In genomic region chr7:94655562-94655883, GRCh38 we compare ENCODE assay signal across 8 cellular contexts. TPM values are rescaled to one million over a fixed set of nuclear protein-coding genes. Genes with fewer than 3 reads are reported as not detected.
DNase-seq lines count a peak whose midpoint lies in the region; ATAC-seq and TF ChIP-seq lines count a peak whose summit lies in the region.

No MANE protein-coding gene starts in this region.

- H3K27ac ChIP-seq in gastroesophageal sphincter (peak overlapping the region; percentile 21 to 91 (median 87)), gastrocnemius medialis (peak overlapping the region; percentile 12 to 62 (median 54))

- TF ChIP-seq POLR2A in gastroesophageal sphincter (IDR thresholded peaks at IDR 0.05) (no peak), gastrocnemius medialis (IDR thresholded peaks at IDR 0.05) (no peak)

- intact Hi-C loops in gastrocnemius medialis (cut with DNase I; ENCODE audit: low total_unique reads): loop anchor here (5.0 to 10.0 kb wide), 3 partner anchors 42 to 221 kb away; no protein-coding TSS in a partner anchor
- intact Hi-C loops in sciatic nerve (cut with DNase I): no loop called here

- H3K27me3 Mint-ChIP-seq in T-helper 17 cell: peaks cover 28% of the 10 kb centered on the region

- DNase-seq in GM12865 (ENCODE audit: low read depth) (no peak), T-helper 17 cell (no peak), gastrocnemius medialis (no peak), putamen (ENCODE audit: low spot score) (no peak), sciatic nerve (ENCODE audit: low spot score) (no peak), left lobe of liver (ENCODE audit: low spot score) (no peak)
- no peak for DNase-seq in effector CD4-positive, alpha-beta T cell

- H3K27me3 ChIP-seq in gastroesophageal sphincter: no peaks in the 10 kb centered on the region
- peaks cover 30 to 43% (median 39%) of the 10 kb centered on the region in 3 donors for H3K27me3 ChIP-seq in gastrocnemius medialis

- peak overlapping the region; percentile 55 for H3K4me3 ChIP-seq in GM12865 (ENCODE audit: low read depth, low read length)
- H3K4me3 ChIP-seq in gastroesophageal sphincter: peak overlapping the region; percentile 54 to 78
- peak overlapping the region; percentile 49 to 61 (median 51) for H3K4me3 ChIP-seq in gastrocnemius medialis

- no peak for ATAC-seq in T-helper 17 cell
- no peak for ATAC-seq in gastroesophageal sphincter
- ATAC-seq in gastrocnemius medialis: no peak
- no peak for ATAC-seq in sciatic nerve
- ATAC-seq in left lobe of liver: no peak

- WGBS in gastroesophageal sphincter (ENCODE audit: low coverage in 1 of 2), 2 donors: 0% methylated on average over 5 to 15 of the region's 19 CpGs

- H3K4me1 Mint-ChIP-seq in T-helper 17 cell: peaks cover 14% of the 10 kb centered on the region

- TF ChIP-seq CTCF in GM12865 (IDR thresholded peaks at IDR 0.05; ENCODE audit: insufficient read depth, low read depth, low read length, missing control alignments) (no peak), gastroesophageal sphincter (IDR thresholded peaks at IDR 0.05) (no peak), gastrocnemius medialis (IDR thresholded peaks at IDR 0.05 in 4 of 5, conservative IDR thresholded peaks at IDR 0.05 in 1 of 5) (no peak)

- peak overlapping the region; percentile 79 for H3K4me3 Mint-ChIP-seq in T-helper 17 cell

- H3K4me1 ChIP-seq in gastroesophageal sphincter: peaks cover 0 to 42% (median 0%) of the 10 kb centered on the region in 3 donors
- H3K4me1 ChIP-seq in gastrocnemius medialis: peaks cover 15 to 17% of the 10 kb centered on the region in 2 donors

- H3K9me3 ChIP-seq in T-helper 17 cell (ENCODE audit: control insufficient read depth, low read length, poor library complexity, severe bottlenecking) (no peaks in the 10 kb centered on the region), gastroesophageal sphincter (no peaks in the 10 kb centered on the region), gastrocnemius medialis (no peaks in the 10 kb centered on the region)

- in situ Hi-C loops in gastrocnemius medialis (cut with MboI; ENCODE audit: low sequenced_read_pairs in 4 of 4): no loop called here

- H3K36me3 ChIP-seq in gastroesophageal sphincter (no peaks in the 10 kb centered on the region), gastrocnemius medialis (no peaks in the 10 kb centered on the region)

- no peaks in the 10 kb centered on the region for H3K36me3 Mint-ChIP-seq in T-helper 17 cell (ENCODE audit: low read depth)

- no peak for TF ChIP-seq EP300 in gastroesophageal sphincter (IDR thresholded peaks at IDR 0.05)

- H3K27ac Mint-ChIP-seq in T-helper 17 cell: peak overlapping the region; percentile 80

RNA-seq across cellular contexts. Expression of gene SGCE, which starts 0.4 kb away (rescaled TPM):
- total RNA-seq in T-helper 17 cell (under 1 TPM in 1 of 2 donors, not detected in 1; 0.65 TPM), gastroesophageal sphincter (100 to 1,000 TPM in 3 of 4 donors, 10 to 100 TPM in 1; 92.5 to 138 (median 123) TPM), gastrocnemius medialis (1 to 10 TPM; 5.1 to 8.6 (median 6.1) TPM), sciatic nerve (132 TPM), left lobe of liver (6.5 TPM)

Comparison
In these comparisons a context has a peak if more than half of its experiments do, and no peak if none do; other contexts are left out.
1. RNA of gene SGCE, which starts 0.4 kb away (total RNA-seq): 132 TPM in sciatic nerve (single experiment) and 92.5 to 138 TPM in gastroesophageal sphincter; 5.1 to 8.6 TPM in gastrocnemius medialis, 6.5 TPM in left lobe of liver (single experiment) and 0.65 TPM in T-helper 17 cell; every median in the first group is over 4 times any median in the second.
2. Peak in every context shown above with its lines, with median percentiles within 50 percentile points of each other: H3K4me3 ChIP-seq.